Comparison of ENCODE assay signal across 1 cellular context in genomic region chr16:15427648-15428239, GRCh38.
TF ChIP-seq lines count a peak whose summit lies in the region.

No MANE protein-coding gene starts in this region.

TF ChIP-seq in K562, 482 proteins besides CTCF, POLR2A, EP300 and RAD21 (continued from another document and continues in another):
- TF ChIP-seq DEAF1 (CRISPR knock-in tag; IDR thresholded peaks at IDR 0.05) (peak; percentile 55; the same call in 1 of the 2 replicates), MAZ (CRISPR knock-in tag; conservative IDR thresholded peaks at IDR 0.05 in 1 of 2, IDR thresholded peaks at IDR 0.05 in 1 of 2) (0 out of 4 replicates have a peak, but pooled peaks of 1 of the 2 experiments have one; percentile 26), RCOR1 (IDR thresholded peaks at IDR 0.05; ENCODE audit: borderline replicate concordance in 1 of 2, low read depth in 2 of 2, low read length in 2 of 2) (0 out of 4 replicates have a peak, but pooled peaks of 1 of the 2 experiments have one; percentile 34), HDAC1 (IDR thresholded peaks at IDR 0.05) (no peak), PBX2 (CRISPR knock-in tag; IDR thresholded peaks at IDR 0.05; ENCODE audit: low read depth) (no peak), PBX2 (tag; conservative IDR thresholded peaks at IDR 0.05; ENCODE audit: low read depth) (peak; percentile 49), VEZF1 (CRISPR knock-in tag; IDR thresholded peaks at IDR 0.05) (peak; percentile 82), SMC3 (conservative IDR thresholded peaks at IDR 0.05; ENCODE audit: insufficient read depth, low read depth, low read length) (peak; percentile 81), NBN (IDR thresholded peaks at IDR 0.05; ENCODE audit: low read depth) (0 out of 2 replicates have a peak, but pooled peaks have one; percentile 27), RBM17 (IDR thresholded peaks at IDR 0.05; ENCODE audit: borderline replicate concordance, low read depth, low read length) (no peak), FOXM1 (IDR thresholded peaks at IDR 0.05; ENCODE audit: low read depth) (peak; percentile 46), FOXM1 (CRISPR knock-in tag; IDR thresholded peaks at IDR 0.05; ENCODE audit: low read depth) (no peak), ATF3 (IDR thresholded peaks at IDR 0.05) (no peak), ATF3 (CRISPR knock-in tag; conservative IDR thresholded peaks at IDR 0.05) (no peak), GATAD2A (IDR thresholded peaks at IDR 0.05) (no peak), BCL6 (CRISPR knock-in tag; IDR thresholded peaks at IDR 0.05) (no peak), CTCFL (IDR thresholded peaks at IDR 0.05; ENCODE audit: borderline replicate concordance, insufficient read depth, low read depth, low read length, poor library complexity, severe bottlenecking) (peak; percentile 75), HNRNPH1 (optimal IDR thresholded peaks at IDR 0.05; ENCODE audit: low read depth, low read length) (no peak), CBX3 (IDR thresholded peaks at IDR 0.05; ENCODE audit: borderline replicate concordance in 1 of 2, low read length in 2 of 2) (0 out of 3 replicates have a peak, but pooled peaks of 1 of the 2 experiments have one; percentile 25), BRCA1 (IDR thresholded peaks at IDR 0.05) (no peak), BRCA1 (CRISPR knock-in tag; IDR thresholded peaks at IDR 0.05) (no peak), PKNOX1 (IDR thresholded peaks at IDR 0.05) (peak; percentile 78), E2F6 (IDR thresholded peaks at IDR 0.05; ENCODE audit: borderline replicate concordance in 1 of 2, extremely low read depth in 1 of 2, insufficient read depth in 1 of 2, insufficient read length in 1 of 2, low read depth in 1 of 2, low read length in 1 of 2, poor library complexity in 1 of 2, severe bottlenecking in 1 of 2) (peak in 1 of 2 experiments; percentile 48), ZNF740 (CRISPR knock-in tag; IDR thresholded peaks at IDR 0.05) (no peak), ZNF740 (tag; IDR thresholded peaks at IDR 0.05) (0 out of 4 replicates have a peak, but pooled peaks of 1 of the 2 experiments have one; percentile 41), ZSCAN29 (IDR thresholded peaks at IDR 0.05) (0 out of 2 replicates have a peak, but pooled peaks have one; percentile 18), L3MBTL2 (IDR thresholded peaks at IDR 0.05) (peak; percentile 76), MNT (conservative IDR thresholded peaks at IDR 0.05) (peak in 1 of 2 experiments; percentile 54; a peak in 1 of 4 replicates), MAFG (tag; conservative IDR thresholded peaks at IDR 0.05) (peak; percentile 84), MAFK (IDR thresholded peaks at IDR 0.05; ENCODE audit: low read length) (no peak), ZNF316 (IDR thresholded peaks at IDR 0.05) (peak; percentile 73), MAFF (IDR thresholded peaks at IDR 0.05; ENCODE audit: low read length) (peak; percentile 29; the same call in 1 of the 2 replicates), NFE2 (IDR thresholded peaks at IDR 0.05; ENCODE audit: low read depth) (peak; percentile 65), STAT5B (CRISPR knock-in tag; IDR thresholded peaks at IDR 0.05) (no peak)
